In genomic region chr7:44103941-44104879, GRCh38 we compare ENCODE assay signal across 8 cellular contexts. TPM values are rescaled to one million over a fixed set of nuclear protein-coding genes. Genes with fewer than 3 reads are reported as not detected.
A peak's percentile ranks its signal among the peaks of the same experiment; 100 is the strongest.
DNase-seq lines count a peak whose midpoint lies in the region; FAIRE-seq and TF ChIP-seq lines count a peak whose summit lies in the region.

TSS of gene AEBP1 (plus strand) at chr7:44104345. CDS start at chr7:44104666, 321 bp downstream.

- H3K27me3 ChIP-seq in astrocyte (ENCODE audit: insufficient read depth, low read length) = no peaks in the 10 kb centered on the region
- H3K27me3 ChIP-seq in small intestine (ENCODE audit: control insufficient read depth in 2 of 2, insufficient read depth in 2 of 2, low read length in 2 of 2) = peaks cover 0 to 4% of the 10 kb centered on the region in 2 donors

- H3K4me3 Mint-ChIP-seq in astrocyte (ENCODE audit: unreplicated experiment) = peak within 1 kb of the TSS; percentile 85

- no peak for FAIRE-seq in astrocyte (lab: Jason Lieb, UNC)
- FAIRE-seq in small intestine (lab: Jason Lieb, UNC) = no peak

- peaks cover 28% of the 10 kb centered on the region for H4K20me1 ChIP-seq in astrocyte (ENCODE audit: insufficient read depth, low read length)

- peak within 1 kb of the TSS; percentile 89 for H3K4me2 ChIP-seq in astrocyte (ENCODE audit: low read length)

- H3K27ac ChIP-seq in astrocyte (ENCODE audit: low read depth, low read length) (peak within 1 kb of the TSS; percentile 36), small intestine (ENCODE audit: low read depth in 1 of 2, low read length in 1 of 2) (peak within 1 kb of the TSS in 1 of 2 donors; percentile 59)

- peak within 1 kb of the TSS; percentile 75 for H3K9ac ChIP-seq in astrocyte (ENCODE audit: low read length)

- H3K9me3 ChIP-seq in astrocyte (ENCODE audit: insufficient read depth, low read depth, low read length) (no peaks in the 10 kb centered on the region), iPS-18c (ENCODE audit: control insufficient read depth, insufficient read depth, low read length) (no peaks in the 10 kb centered on the region), small intestine (ENCODE audit: control insufficient read depth, low read depth) (no peaks in the 10 kb centered on the region)

- H3K4me1 Mint-ChIP-seq in astrocyte (ENCODE audit: low read depth, unreplicated experiment) = peaks cover 34% of the 10 kb centered on the region

- TF ChIP-seq RAD21 in Ishikawa (IDR thresholded peaks at IDR 0.05; ENCODE audit: low read depth) = no peak

- no peak for TF ChIP-seq EP300 in Ishikawa (IDR thresholded peaks at IDR 0.05; ENCODE audit: borderline replicate concordance)

- peak within 1 kb of the TSS; percentile 62 for H3K4me3 ChIP-seq in AG09309 (ENCODE audit: control insufficient read depth, low read depth, low read length)
- peak within 1 kb of the TSS; percentile 70 for H3K4me3 ChIP-seq in astrocyte (ENCODE audit: insufficient read depth, low read depth, low read length)
- H3K4me3 ChIP-seq in iPS-18c (ENCODE audit: insufficient read depth, low read depth, low read length) = peak within 1 kb of the TSS; percentile 71
- peak within 1 kb of the TSS; percentile 33 to 60 for H3K4me3 ChIP-seq in small intestine (ENCODE audit: low read depth in 1 of 2, low read length in 2 of 2)

- H3K36me3 ChIP-seq in astrocyte (ENCODE audit: insufficient read depth, low read length) (no peaks in the 10 kb centered on the region), small intestine (ENCODE audit: control insufficient read depth in 2 of 2, insufficient read depth in 2 of 2, low read length in 2 of 2) (no peaks in the 10 kb centered on the region)

- peaks cover 15% of the 10 kb centered on the region for H3K79me2 ChIP-seq in astrocyte (ENCODE audit: insufficient read depth, low read length)

- TF ChIP-seq CTCF in AG09309 (IDR thresholded peaks at IDR 0.05; ENCODE audit: control insufficient read depth, insufficient read depth, low read depth, low read length, missing control alignments) (no peak), astrocyte (IDR thresholded peaks at IDR 0.05; ENCODE audit: insufficient read depth, low read depth, low read length) (no peak)

- no peaks in the 10 kb centered on the region for H3K9me3 Mint-ChIP-seq in astrocyte (ENCODE audit: unreplicated experiment)

- H2AFZ ChIP-seq in astrocyte (ENCODE audit: low read depth, low read length) = peak within 1 kb of the TSS; percentile 51

- DNase-seq in AG09309 (ENCODE audit: low read depth) (no peak), astrocyte (ENCODE audit: low read depth) (peak; percentile 27), small intestine (no peak), NCI-H2107 (lab: John Stamatoyannopoulos, UW) (no peak), NCI-H2196 treated with DMSO at 0.1 percent for 48 hours (lab: John Stamatoyannopoulos, UW; ENCODE audit: unreplicated experiment) (no peak), NCI-H1436 (lab: John Stamatoyannopoulos, UW) (no peak)

- H3K27ac Mint-ChIP-seq in astrocyte (ENCODE audit: unreplicated experiment) = peak within 1 kb of the TSS; percentile 78

- peaks cover 6% of the 10 kb centered on the region for H3K36me3 Mint-ChIP-seq in astrocyte (ENCODE audit: low read depth, unreplicated experiment)

- no peaks in the 10 kb centered on the region for H3K27me3 Mint-ChIP-seq in astrocyte (ENCODE audit: low read depth, unreplicated experiment)

- 3 to 4% (median 3%) methylated on average over 43 to 89 of the region's 89 CpGs for WGBS in small intestine, 3 donors

- H3K4me1 ChIP-seq in astrocyte (ENCODE audit: insufficient read depth, low read length) = peaks cover 29% of the 10 kb centered on the region
- H3K4me1 ChIP-seq in small intestine (ENCODE audit: control insufficient read depth in 2 of 2, insufficient read depth in 1 of 2, low read depth in 1 of 2, low read length in 1 of 2) = no peaks in the 10 kb centered on the region

TF ChIP-seq in Ishikawa, 13 proteins besides CTCF, POLR2A, EP300 and RAD21:
- no peak for TF ChIP-seq NFIC (IDR thresholded peaks at IDR 0.05)
- peak; percentile 53; the same call in 1 of the 2 replicates for TF ChIP-seq ZBTB7A (IDR thresholded peaks at IDR 0.05; ENCODE audit: low read depth)
- no peak for TF ChIP-seq CREB1 (IDR thresholded peaks at IDR 0.05; ENCODE audit: low read depth)

RNA-seq across cellular contexts. Expression of gene AEBP1, which starts in this region (rescaled TPM):
- 65.0 and 102 TPM in 2 replicates for total RNA-seq in astrocyte
- 10 to 100 TPM in 1 of 3 donors, 1 to 10 TPM in 2; 1.3 to 34.8 (median 3.0) TPM for polyA plus RNA-seq in small intestine
